ENCODE assay signal across 21 cellular contexts in genomic region chr4:99077177-99077576, GRCh38. TPM values are rescaled to one million over a fixed set of nuclear protein-coding genes. Genes with fewer than 3 reads are reported as not detected.
A peak's percentile ranks its signal among the peaks of the same experiment; 100 is the strongest.
DNase-seq lines count a peak whose midpoint lies in the region; ATAC-seq and TF ChIP-seq lines count a peak whose summit lies in the region.
"Had no signal": no experiment of that assay in that cellular context is flagged by ENCODE, and none has a peak within 500 bp of the region (broad histone marks: within the 10 kb centered on the region; RNA-seq: fewer than 3 reads in every experiment).

No MANE protein-coding gene starts in this region.

- H3K4me3 ChIP-seq in left ventricle myocardium inferior (no peak overlapping the region), thyroid gland (replicated peaks in 1 of 3) (no peak overlapping the region)
- H3K4me3 ChIP-seq in effector memory CD4-positive, alpha-beta T cell (ENCODE audit: insufficient read depth, low read depth, low read length, poor library complexity, severe bottlenecking) = no peak overlapping the region
- H3K4me3 ChIP-seq: PC-9 had no signal

- H3K9me3 ChIP-seq in left ventricle myocardium inferior (replicated peaks) = no peaks in the 10 kb centered on the region
- H3K9me3 ChIP-seq in thyroid gland = no peaks in the 10 kb centered on the region
- H3K9me3 ChIP-seq in effector memory CD4-positive, alpha-beta T cell (ENCODE audit: control insufficient read depth, low read length) = no peaks in the 10 kb centered on the region

- TF ChIP-seq CTCF in left ventricle myocardium inferior (IDR thresholded peaks at IDR 0.05; ENCODE audit: borderline replicate concordance) (no peak), thyroid gland (IDR thresholded peaks at IDR 0.05) (no peak)

- peaks cover 46% of the 10 kb centered on the region for H3K4me1 ChIP-seq in left ventricle myocardium inferior
- H3K4me1 ChIP-seq in thyroid gland = peaks cover 28 to 31% of the 10 kb centered on the region in 2 donors
- H3K4me1 ChIP-seq in effector memory CD4-positive, alpha-beta T cell (ENCODE audit: control insufficient read depth, insufficient read depth, low read length, poor library complexity, severe bottlenecking) = no peaks in the 10 kb centered on the region

- ATAC-seq in left cardiac atrium (no peak), HG02852 (IDR thresholded peaks at IDR 0.05; ENCODE audit: unreplicated experiment) (no peak)

- no peak for TF ChIP-seq POLR2A in thyroid gland (IDR thresholded peaks at IDR 0.05)

- WGBS in thyroid gland, 2 donors = 35 to 53% methylated on average over 4 of the region's 4 CpGs

- intact Hi-C loops in left ventricle myocardium inferior (cut with micrococcal nuclease) = no loop called here
- intact Hi-C loops in left cardiac atrium (cut with DNase I) = no loop called here
- intact Hi-C loops in thyroid gland (cut with DNase I) = no loop called here

- H3K27me3 ChIP-seq in left ventricle myocardium inferior (ENCODE audit: low read depth) (no peaks in the 10 kb centered on the region), thyroid gland (no peaks in the 10 kb centered on the region)
- H3K27me3 ChIP-seq in effector memory CD4-positive, alpha-beta T cell (replicated peaks; ENCODE audit: control insufficient read depth, insufficient read depth, low read length, poor library complexity, severe bottlenecking) = no peaks in the 10 kb centered on the region

- peaks cover 98% of the 10 kb centered on the region for H3K36me3 ChIP-seq in left ventricle myocardium inferior
- peaks cover 25 to 32% of the 10 kb centered on the region in 2 donors for H3K36me3 ChIP-seq in thyroid gland
- H3K36me3 ChIP-seq in effector memory CD4-positive, alpha-beta T cell (ENCODE audit: control insufficient read depth, insufficient read depth, low read length) = peaks cover 84% of the 10 kb centered on the region

- no peak for DNase-seq in left ventricle myocardium inferior
- no peak for DNase-seq in left cardiac atrium
- DNase-seq in NCI-H82 (lab: John Stamatoyannopoulos, UW) = peak; percentile 42
- DNase-seq in kidney tubule cell (ENCODE audit: low spot score) = peak; percentile 62
- peak; percentile 85 to 88 for DNase-seq in thyroid gland
- DNase-seq in effector memory CD4-positive, alpha-beta T cell = no peak
- DNase-seq: C1 segment of cervical spinal cord; Calu3; CD8-positive, alpha-beta memory T cell; DMS79 treated with DMSO at 0.1 percent for 48 hours; GF-D8; Karpas-422; NCI-H1092; NCI-H1417 treated with DMSO at 0.1 percent for 48 hours; NCI-H1694 treated with DMSO at 0.1 percent for 48 hours; NCI-H2081; NCI-H524 treated with DMSO at 0.1 percent for 48 hours; NCI-H774; PC-9; SHP77 had no signal

- H3K27ac ChIP-seq in left ventricle myocardium inferior (replicated peaks) (peak overlapping the region; percentile 20), thyroid gland (peak overlapping the region; percentile 40 to 67 (median 48))
- no peak overlapping the region for H3K27ac ChIP-seq in effector memory CD4-positive, alpha-beta T cell (ENCODE audit: insufficient read depth, low read length, poor library complexity, severe bottlenecking)
- H3K27ac ChIP-seq: PC-9 had no signal

RNA-seq across cellular contexts. Expression of gene ADH5, which starts 11.4 kb away (rescaled TPM):
- total RNA-seq in left ventricle myocardium inferior (179 TPM), left cardiac atrium (100 to 1,000 TPM; 119 to 136 TPM), thyroid gland (100 to 1,000 TPM; 101 to 162 (median 117) TPM)

Comparison
In these comparisons a context has a peak if more than half of its experiments do, and no peak if none do; other contexts are left out.
1. DNase-seq: peak in NCI-H82 (single experiment), kidney tubule cell (single experiment) and thyroid gland (2 of 2); none in left ventricle myocardium inferior (single experiment), left cardiac atrium (single experiment) and effector memory CD4-positive, alpha-beta T cell (0 of 3).